In genomic region chr11:117822031-117822521, GRCh38 we compare ENCODE assay signal across 8 cellular contexts. TPM values are rescaled to one million over a fixed set of nuclear protein-coding genes. Genes with fewer than 3 reads are reported as not detected.
A peak's percentile ranks its signal among the peaks of the same experiment; 100 is the strongest.
DNase-seq lines count a peak whose midpoint lies in the region; ATAC-seq and TF ChIP-seq lines count a peak whose summit lies in the region.

No MANE protein-coding gene starts in this region.

- CTCF ChIA-PET in HCT116 (lab: Charles Lee) (interaction anchor here (3.8 to 10.0 kb wide), 2 partner anchors 123 to 231 kb away, joined by 23 to 224 read pairs; no protein-coding TSS in a partner anchor), WTC11 (lab: Charles Lee) (interaction anchor here (0.7 to 13.0 kb wide), 6 partner anchors 14 to 231 kb away, joined by 3 to 336 read pairs (median 5); no protein-coding TSS in a partner anchor)

- no peak overlapping the region for H4K91ac ChIP-seq in neuronal stem cell (ENCODE audit: low read depth, low read length, poor library complexity)

- H4K20me1 ChIP-seq in BLaER1 treated with 17β-estradiol and CSF1 and Interleukin-3, amounts not matched to agents 10 nM and 100 nM, result no peaks in the 10 kb centered on the region
- H4K20me1 ChIP-seq in HCT116 (ENCODE audit: insufficient read depth), result no peaks in the 10 kb centered on the region

- H3K9me3 ChIP-seq in BLaER1 treated with 17β-estradiol and CSF1 and Interleukin-3, amounts not matched to agents 10 nM and 100 nM (replicated peaks in 1 of 11), result no peaks in the 10 kb centered on the region
- H3K9me3 ChIP-seq in HCT116 (ENCODE audit: control insufficient read depth in 1 of 2, insufficient read depth in 1 of 2, low read depth in 1 of 2, low read length in 2 of 2) (no peaks in the 10 kb centered on the region), neuronal stem cell (replicated peaks in 1 of 2; ENCODE audit: control insufficient read depth in 2 of 2, insufficient read depth in 1 of 2, low read depth in 1 of 2, low read length in 2 of 2) (no peaks in the 10 kb centered on the region)

- no peak overlapping the region for H3K4ac ChIP-seq in neuronal stem cell (ENCODE audit: low read length)

- no peak overlapping the region for H4K8ac ChIP-seq in neuronal stem cell (ENCODE audit: low read depth, low read length)

- WGBS in neuronal stem cell (ENCODE audit: extremely low coverage in 2 of 2, insufficient read length in 2 of 2, insufficient replicate concordance in 1 of 2), 2 donors, result no CpG with 5 or more reads among the region's 16 CpGs

- H3K27me3 Mint-ChIP-seq in WTC11 (ENCODE audit: low read depth), result peaks cover 4% of the 10 kb centered on the region; the same call in 1 of the 2 replicates

- no peaks in the 10 kb centered on the region for H3K79me2 ChIP-seq in HCT116 (ENCODE audit: insufficient read depth, low read length)

- TF ChIP-seq CTCF in HCT116 (IDR thresholded peaks at IDR 0.05 in 2 of 3, conservative IDR thresholded peaks at IDR 0.05 in 1 of 3; ENCODE audit: borderline replicate concordance in 1 of 3, insufficient read depth in 1 of 3, low read depth in 2 of 3, low read length in 2 of 3) (peak in 2 of 3 experiments; percentile 86 to 90; a peak in 4 of 6 replicates), WTC11 (IDR thresholded peaks at IDR 0.05) (no peak)

- peak overlapping the region; percentile 75 to 98 (median 93) for H3K4me2 ChIP-seq in BLaER1 treated with 17β-estradiol and CSF1 and Interleukin-3, amounts not matched to agents 10 nM and 100 nM
- H3K4me2 ChIP-seq in HCT116 (ENCODE audit: low read length) (peak overlapping the region; percentile 53), neuronal stem cell (ENCODE audit: insufficient read depth, low read length, poor library complexity, severe bottlenecking) (no peak overlapping the region)

- H3K14ac ChIP-seq in neuronal stem cell (ENCODE audit: low read length), result no peak overlapping the region

- H3K23ac ChIP-seq in neuronal stem cell (ENCODE audit: low read depth, low read length, poor library complexity), result peak overlapping the region; percentile 52

- peak overlapping the region; percentile 35 for H2AK5ac ChIP-seq in neuronal stem cell (ENCODE audit: low read depth, low read length)

- H3K27me3 ChIP-seq in BLaER1 treated with 17β-estradiol and CSF1 and Interleukin-3, amounts not matched to agents 10 nM and 100 nM, result no peaks in the 10 kb centered on the region
- H3K27me3 ChIP-seq in HCT116 (ENCODE audit: insufficient read depth, low read length) (no peaks in the 10 kb centered on the region), neuronal stem cell (ENCODE audit: control insufficient read depth in 3 of 3, insufficient read depth in 3 of 3, low read depth in 1 of 3, low read length in 3 of 3) (peaks cover 0 to 36% (median 0%) of the 10 kb centered on the region in 3 experiments)

- intact Hi-C loops in HCT116 (cut with micrococcal nuclease), result no loop called here

- BruUV-seq in HCT116 (replicated peaks; lab: Mats Ljungman, UMichigan), result no TSS peak

- peak overlapping the region; percentile 59 for H3K18ac ChIP-seq in neuronal stem cell (ENCODE audit: low read length)

- H2AFZ ChIP-seq in HCT116 (ENCODE audit: low read depth, low read length, poor library complexity, severe bottlenecking) (peak overlapping the region; percentile 10), neuronal stem cell (ENCODE audit: low read length) (no peak overlapping the region)

- no peak overlapping the region for H3K4me3 Mint-ChIP-seq in WTC11

- RAD21 ChIA-PET in HCT116 (lab: Charles Lee; ENCODE audit: low non-redundant PET in 1 of 2, low total read pairs in 2 of 2, uncharacterized antibody in 2 of 2, unreplicated experiment in 2 of 2), result interaction anchor here in 1 of 2 experiments (1.4 kb wide), 1 partner anchor 125 kb away, joined by 3 read pairs; no protein-coding TSS in a partner anchor

- peak; percentile 72 for ATAC-seq in HCT116
- ATAC-seq in WTC11, result peak; percentile 13
- no peak for ATAC-seq in GM18867 (IDR thresholded peaks at IDR 0.05; ENCODE audit: unreplicated experiment)

- no peaks in the 10 kb centered on the region for H3K36me3 ChIP-seq in BLaER1 treated with 17β-estradiol and CSF1 and Interleukin-3, amounts not matched to agents 10 nM and 100 nM
- H3K36me3 ChIP-seq in HCT116 (ENCODE audit: control insufficient read depth in 1 of 2, insufficient read depth in 2 of 2, low read length in 2 of 2) (no peaks in the 10 kb centered on the region), neuronal stem cell (replicated peaks in 1 of 2; ENCODE audit: control insufficient read depth in 2 of 2, insufficient read depth in 2 of 2, low read length in 2 of 2) (no peaks in the 10 kb centered on the region)

- POLR2A ChIA-PET in HCT116 (lab: Charles Lee), result no interaction called here
- POLR2A ChIA-PET in WTC11 (lab: Charles Lee), result interaction anchor here (1.1 kb wide), 1 partner anchor 22 kb away, joined by 3 read pairs; no protein-coding TSS in a partner anchor

- no peak for DNase-seq in HCT116 (ENCODE audit: low read depth, low spot score)
- peak; percentile 72 for DNase-seq in WTC11 (ENCODE audit: low spot score)
- DNase-seq in effector CD8-positive, alpha-beta T cell (lab: John Stamatoyannopoulos, UW), result peak; percentile 35
- no peak for DNase-seq in neuronal stem cell (ENCODE audit: low spot score)
- no peak for DNase-seq in amniotic stem cell (lab: John Stamatoyannopoulos, UW)
- DNase-seq in NCI-H1048 (lab: John Stamatoyannopoulos, UW), result no peak

- no peaks in the 10 kb centered on the region for H3K36me3 Mint-ChIP-seq in WTC11

- H2BK12ac ChIP-seq in neuronal stem cell (ENCODE audit: low read length), result no peak overlapping the region

- no peak overlapping the region for H3K27ac Mint-ChIP-seq in WTC11

- peak overlapping the region; percentile 39 for H2BK5ac ChIP-seq in neuronal stem cell (ENCODE audit: low read length)

- no peaks in the 10 kb centered on the region for H3K79me1 ChIP-seq in neuronal stem cell (ENCODE audit: low read depth, low read length)

- peak overlapping the region; percentile 38 for H2BK15ac ChIP-seq in neuronal stem cell (ENCODE audit: low read length)

- peaks cover 79 to 97% (median 93%) of the 10 kb centered on the region in 10 experiments for H3K4me1 ChIP-seq in BLaER1 treated with 17β-estradiol and CSF1 and Interleukin-3, amounts not matched to agents 10 nM and 100 nM
- H3K4me1 ChIP-seq in HCT116 (ENCODE audit: control insufficient read depth in 1 of 2, insufficient read depth in 2 of 2, low read length in 2 of 2) (peaks cover 7 to 32% of the 10 kb centered on the region in 2 experiments), neuronal stem cell (ENCODE audit: control insufficient read depth in 2 of 2, insufficient read depth in 1 of 2, low read depth in 1 of 2, low read length in 2 of 2) (peaks cover 4 to 5% of the 10 kb centered on the region in 2 donors)

- H3K4me1 Mint-ChIP-seq in WTC11, result peaks cover 49% of the 10 kb centered on the region

- no peak for TF ChIP-seq RAD21 in HCT116 (IDR thresholded peaks at IDR 0.05; ENCODE audit: low read depth)

- peak overlapping the region in 8 of 11 experiments; percentile 27 to 81 (median 76); a peak in 13 of 22 replicates for H3K9ac ChIP-seq in BLaER1 treated with 17β-estradiol and CSF1 and Interleukin-3, amounts not matched to agents 10 nM and 100 nM
- H3K9ac ChIP-seq in HCT116 (ENCODE audit: low read length) (no peak overlapping the region), neuronal stem cell (ENCODE audit: low read depth, low read length, poor library complexity) (no peak overlapping the region)

- H3K4me3 ChIP-seq in BLaER1 treated with 17β-estradiol and CSF1 and Interleukin-3, amounts not matched to agents 10 nM and 100 nM, result no peak overlapping the region; a peak in 1 of 20 replicates
- H3K4me3 ChIP-seq in HCT116 (replicated peaks in 1 of 2; ENCODE audit: low read depth in 1 of 2, low read length in 2 of 2), result no peak overlapping the region
- H3K4me3 ChIP-seq in neuronal stem cell (ENCODE audit: low read length in 2 of 2), result no peak overlapping the region

- no peaks in the 10 kb centered on the region for H3K9me2 ChIP-seq in HCT116 (ENCODE audit: insufficient read depth)

- H3K9me3 Mint-ChIP-seq in WTC11, result no peaks in the 10 kb centered on the region

- H2BK120ac ChIP-seq in neuronal stem cell (ENCODE audit: low read depth, low read length), result no peak overlapping the region

- H3K27ac ChIP-seq in BLaER1 treated with 17β-estradiol and CSF1 and Interleukin-3, amounts not matched to agents 10 nM and 100 nM, result peak overlapping the region in 10 of 11 experiments; percentile 61 to 89 (median 87); a peak in 20 of 22 replicates
- H3K27ac ChIP-seq in HCT116 (ENCODE audit: low read depth, low read length) (no peak overlapping the region), neuronal stem cell (replicated peaks; ENCODE audit: low read length) (no peak overlapping the region)

- no peak for TF ChIP-seq POLR2A in HCT116 (IDR thresholded peaks at IDR 0.05; ENCODE audit: borderline replicate concordance, extremely low read depth, insufficient read depth, insufficient read length)

TF ChIP-seq in HCT116, 20 proteins besides CTCF, POLR2A, EP300 and RAD21 (continues in another document):
- TF ChIP-seq ZFX (IDR thresholded peaks at IDR 0.05) (no peak), EZH2 (IDR thresholded peaks at IDR 0.05) (no peak), CBX3 (IDR thresholded peaks at IDR 0.05; ENCODE audit: low read depth) (no peak), CEBPB (IDR thresholded peaks at IDR 0.05; ENCODE audit: low read depth) (no peak), TCF7L2 (IDR thresholded peaks at IDR 0.05; ENCODE audit: borderline replicate concordance, extremely low read depth, insufficient read depth, insufficient read length) (no peak), EGR1 (IDR thresholded peaks at IDR 0.05; ENCODE audit: low read depth) (no peak), SP1 (IDR thresholded peaks at IDR 0.05; ENCODE audit: low read depth) (no peak)

TF ChIP-seq in WTC11, 78 proteins besides CTCF, POLR2A, EP300 and RAD21:
- TF ChIP-seq ZNF423 (CRISPR knock-in tag; IDR thresholded peaks at IDR 0.05), result peak; percentile 91
- no peak for TF ChIP-seq ATF1 (CRISPR knock-in tag; IDR thresholded peaks at IDR 0.05)

RNA-seq across cellular contexts. Expression of gene FXYD2, which starts 2.5 kb away (rescaled TPM):
- total RNA-seq in HCT116 (2021; ENCODE audit: unreplicated experiment), result 0.52 TPM
- 0.07 and 0.17 TPM in 2 replicates for polyA plus RNA-seq in HCT116 (2012)
- total RNA-seq in WTC11 (2021), result 1.4 to 2.1 TPM (median 1.6 TPM) in 3 replicates
- 4.1 TPM for polyA plus RNA-seq in neuronal stem cell (2013, experiment 1 of 2)
- 3.3 TPM for polyA plus RNA-seq in neuronal stem cell (2013, experiment 2 of 2)

RNA-seq across cellular contexts. Expression of gene DSCAML1, which starts 25.1 kb away (rescaled TPM):
- not detected for total RNA-seq in HCT116 (2021; ENCODE audit: unreplicated experiment)
- 0.01 and 0.03 TPM in 2 replicates for polyA plus RNA-seq in HCT116 (2012)
- total RNA-seq in WTC11 (2021), result 0.25 to 0.90 TPM (median 0.82 TPM) in 3 replicates
- polyA plus RNA-seq in neuronal stem cell (2013, experiment 1 of 2), result 0.47 TPM
- 0.50 TPM for polyA plus RNA-seq in neuronal stem cell (2013, experiment 2 of 2)

RNA-seq across cellular contexts. Expression of gene FXYD6, which starts 54.4 kb away (rescaled TPM):
- total RNA-seq in HCT116 (2021; ENCODE audit: unreplicated experiment), result 2.5 TPM
- polyA plus RNA-seq in HCT116 (2012), result 2.3 and 3.1 TPM in 2 replicates
- 26.2 to 31.6 TPM (median 30.1 TPM) in 3 replicates for total RNA-seq in WTC11 (2021)
- 291 TPM for polyA plus RNA-seq in neuronal stem cell (2013, experiment 1 of 2)
- 288 TPM for polyA plus RNA-seq in neuronal stem cell (2013, experiment 2 of 2)

Comparison
In these comparisons a context has a peak if more than half of its experiments do, and no peak if none do; other contexts are left out.
1. H3K27ac ChIP-seq: peak in BLaER1 treated with 17β-estradiol and CSF1 and Interleukin-3, amounts not matched to agents 10 nM and 100 nM (10 of 11); none in HCT116 (single experiment) and neuronal stem cell (single experiment).
2. H3K9ac ChIP-seq: peak in BLaER1 treated with 17β-estradiol and CSF1 and Interleukin-3, amounts not matched to agents 10 nM and 100 nM (8 of 11); none in HCT116 (single experiment) and neuronal stem cell (single experiment).
3. DNase-seq: peak in WTC11 (single experiment) and effector CD8-positive, alpha-beta T cell (single experiment); none in HCT116 (single experiment), neuronal stem cell (single experiment), amniotic stem cell (single experiment) and NCI-H1048 (single experiment).